ENCODE assay signal across 2 cellular contexts in genomic region chr15:80020161-80020560, GRCh38. TPM values are rescaled to one million over a fixed set of nuclear protein-coding genes. Genes with fewer than 3 reads are reported as not detected.
"Had no signal": no experiment of that assay in that cellular context is flagged by ENCODE, and none has a peak within 500 bp of the region (broad histone marks: within the 10 kb centered on the region; RNA-seq: fewer than 3 reads in every experiment).

No MANE protein-coding gene starts in this region.

RNA-seq across cellular contexts. Expression of gene BCL2A1, which starts 49.2 kb away (rescaled TPM):
- total RNA-seq: myocyte, osteocyte had no signal
